1 cellular context compared by ENCODE assay signal in genomic region chr15:75112848-75113492, GRCh38.
TF ChIP-seq lines count a peak whose summit lies in the region.

No MANE protein-coding gene starts in this region.

TF ChIP-seq in GM12878, 131 proteins besides CTCF, POLR2A, EP300 and RAD21 (continued from another document):
- no peak for TF ChIP-seq SUZ12 (IDR thresholded peaks at IDR 0.05; ENCODE audit: unreplicated experiment)
- no peak for TF ChIP-seq NR2C2 (IDR thresholded peaks at IDR 0.05; ENCODE audit: borderline replicate concordance, control insufficient read depth, insufficient read length, low read depth)
TF ChIP-seq in GM12878: peak in this region for 54.
